Comparison of ENCODE assay signal across 19 cellular contexts in genomic region chr5:111953351-111954127, GRCh38.
DNase-seq lines count a peak whose midpoint lies in the region; ATAC-seq and TF ChIP-seq lines count a peak whose summit lies in the region.
"Had no signal": no experiment of that assay in that cellular context is flagged by ENCODE, and none has a peak within 500 bp of the region (broad histone marks: within the 10 kb centered on the region; RNA-seq: fewer than 3 reads in every experiment).

No MANE protein-coding gene starts in this region.

- CTCF ChIA-PET in BJ (lab: Yijun Ruan, JAX) = interaction anchor here (0.8 to 1.1 kb wide), 2 partner anchors 14 to 403 kb away, joined by 3 to 4 read pairs; no protein-coding TSS in a partner anchor

- H3K9me3 Mint-ChIP-seq in chondrocyte (ENCODE audit: low read depth) (peaks cover 14% of the 10 kb centered on the region), type B pancreatic cell (no peaks in the 10 kb centered on the region)

- no peak for TF ChIP-seq CTCF in BJ (IDR thresholded peaks at IDR 0.05; ENCODE audit: insufficient read depth, low read depth, low read length)
- TF ChIP-seq CTCF in chondrocyte (IDR thresholded peaks at IDR 0.05) = no peak
- TF ChIP-seq CTCF in omental fat pad (IDR thresholded peaks at IDR 0.05) = no peak
- no peak for TF ChIP-seq CTCF in GM10266 (IDR thresholded peaks at IDR 0.05; ENCODE audit: control insufficient read depth, insufficient read depth, low read depth, missing control alignments)
- TF ChIP-seq CTCF in type B pancreatic cell (conservative IDR thresholded peaks at IDR 0.05) = no peak

- no peaks in the 10 kb centered on the region for H3K36me3 ChIP-seq in BJ (ENCODE audit: control insufficient read depth, insufficient read depth, low read length)
- H3K36me3 ChIP-seq: ovary had no signal

- peak; percentile 84 for DNase-seq in BJ (ENCODE audit: low read depth)
- peak; percentile 90 for DNase-seq in M059J (ENCODE audit: low read depth)
- no peak for DNase-seq in chondrocyte (ENCODE audit: low spot score)
- DNase-seq in omental fat pad (ENCODE audit: low spot score) = no peak
- no peak for DNase-seq in GM10266 (ENCODE audit: extremely low spot score)
- DNase-seq in type B pancreatic cell (ENCODE audit: extremely low spot score, unreplicated experiment) = no peak
- DNase-seq: Calu3, foreskin keratinocyte, GF-D8, mucosa of descending colon, NCI-H2081 treated with DMSO at 0.1 percent for 48 hours, NCI-H774, ovary, substantia nigra had no signal

- H3K27ac Mint-ChIP-seq in chondrocyte (ENCODE audit: unreplicated experiment) = peak overlapping the region; percentile 90
- H3K27ac Mint-ChIP-seq in type B pancreatic cell = no peak overlapping the region
- H3K27ac Mint-ChIP-seq: IgD-negative memory B cell had no signal

- peak overlapping the region; percentile 3 for H3K4me3 Mint-ChIP-seq in chondrocyte (ENCODE audit: unreplicated experiment)
- H3K4me3 Mint-ChIP-seq in type B pancreatic cell = no peak overlapping the region

- POLR2A ChIA-PET in BJ (lab: Charles Lee) = no interaction called here

- ATAC-seq in omental fat pad (ENCODE audit: low FRiP score) = peak; percentile 57
- ATAC-seq in HG02759 (IDR thresholded peaks at IDR 0.05; ENCODE audit: unreplicated experiment) = no peak
- no peak for ATAC-seq in GM21515 (IDR thresholded peaks at IDR 0.05; ENCODE audit: unreplicated experiment)
- ATAC-seq: foreskin keratinocyte, left lobe of liver, mucosa of descending colon, sciatic nerve had no signal

- H3K4me3 ChIP-seq in BJ (ENCODE audit: low read depth, low read length) = no peak overlapping the region
- H3K4me3 ChIP-seq: mucosa of descending colon, ovary had no signal

- peaks cover 79% of the 10 kb centered on the region for H3K4me1 Mint-ChIP-seq in chondrocyte (ENCODE audit: low read depth)
- H3K4me1 Mint-ChIP-seq in type B pancreatic cell (ENCODE audit: unreplicated experiment) = no peaks in the 10 kb centered on the region

- H3K27me3 Mint-ChIP-seq in chondrocyte (ENCODE audit: low read depth) (no peaks in the 10 kb centered on the region), type B pancreatic cell (no peaks in the 10 kb centered on the region)

- H3K36me3 Mint-ChIP-seq in chondrocyte (ENCODE audit: low read depth) (peaks cover 1% of the 10 kb centered on the region), type B pancreatic cell (no peaks in the 10 kb centered on the region)
- H3K36me3 Mint-ChIP-seq: IgD-negative memory B cell had no signal

- no peaks in the 10 kb centered on the region for H3K27me3 ChIP-seq in BJ (ENCODE audit: control insufficient read depth, insufficient read depth, low read length)
- H3K27me3 ChIP-seq: foreskin keratinocyte, ovary had no signal

Comparison
In these comparisons a context has a peak if more than half of its experiments do, and no peak if none do; other contexts are left out.
1. DNase-seq: peak in BJ (single experiment) and M059J (single experiment); none in chondrocyte (single experiment), omental fat pad (single experiment), GM10266 (single experiment) and type B pancreatic cell (single experiment).